Comparison of ENCODE assay signal across 1 cellular context in the genomic region with DNA sequence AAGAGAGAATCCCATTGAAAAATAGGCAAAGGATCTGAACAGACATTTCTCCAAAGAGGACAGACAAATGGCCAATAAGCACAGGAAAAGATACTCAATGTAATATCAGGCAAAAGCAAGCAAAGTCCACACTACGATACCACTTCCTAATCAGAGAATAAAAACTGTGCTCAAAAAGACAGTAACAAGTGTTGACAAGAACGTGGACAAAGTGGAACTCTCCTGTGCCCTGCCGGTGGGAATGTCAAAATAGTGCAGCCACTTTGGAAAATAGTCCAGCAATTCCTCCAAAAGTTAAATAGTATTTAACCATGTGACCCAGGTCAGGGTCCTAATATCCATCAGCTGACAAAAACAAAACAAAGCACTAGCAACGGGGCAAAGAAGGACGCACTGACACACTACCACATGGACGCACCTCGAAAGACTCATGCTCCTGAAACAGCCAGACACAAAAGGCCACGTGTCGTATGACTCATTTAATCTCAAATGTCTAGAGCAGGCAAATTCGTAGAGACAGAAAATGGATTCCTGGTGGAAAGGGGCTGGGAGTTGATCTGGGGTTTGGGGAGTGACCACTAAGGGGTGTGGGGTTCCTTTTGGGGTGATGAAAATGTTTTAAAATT.
TF ChIP-seq lines count a peak whose summit lies in the region.

No MANE protein-coding gene starts in this region.

TF ChIP-seq in K562, 482 proteins besides CTCF, POLR2A, EP300 and RAD21 (continued from another document and continues in another):
- TF ChIP-seq ZNF407 (IDR thresholded peaks at IDR 0.05; ENCODE audit: low read depth) (peak; percentile 55; the same call in 1 of the 2 replicates), GTF3C2 (IDR thresholded peaks at IDR 0.05; ENCODE audit: borderline replicate concordance, extremely low read depth, insufficient read length) (no peak), POLR2B (IDR thresholded peaks at IDR 0.05; ENCODE audit: low read depth, partially characterized antibody) (no peak), CBX5 (IDR thresholded peaks at IDR 0.05; ENCODE audit: borderline replicate concordance, low read depth) (no peak), ZNF41 (CRISPR knock-in tag; conservative IDR thresholded peaks at IDR 0.05) (no peak), TAF15 (IDR thresholded peaks at IDR 0.05; ENCODE audit: low read depth, low read length) (no peak), MCM5 (IDR thresholded peaks at IDR 0.05; ENCODE audit: low read depth) (no peak), NCOR1 (IDR thresholded peaks at IDR 0.05) (no peak), KLF13 (tag; IDR thresholded peaks at IDR 0.05; ENCODE audit: borderline replicate concordance, low read depth) (no peak), ZNF75A (CRISPR knock-in tag; IDR thresholded peaks at IDR 0.05) (no peak), KLF6 (CRISPR knock-in tag; IDR thresholded peaks at IDR 0.05; ENCODE audit: borderline replicate concordance) (no peak), MAZ (CRISPR knock-in tag; conservative IDR thresholded peaks at IDR 0.05 in 1 of 2, IDR thresholded peaks at IDR 0.05 in 1 of 2) (no peak), NFYB (IDR thresholded peaks at IDR 0.05; ENCODE audit: extremely low read depth, insufficient read length) (no peak), USF2 (CRISPR knock-in tag; IDR thresholded peaks at IDR 0.05) (peak; percentile 26; the same call in 1 of the 2 replicates), ZNF449 (CRISPR knock-in tag; IDR thresholded peaks at IDR 0.05) (no peak), DNMT1 (IDR thresholded peaks at IDR 0.05) (no peak), ZNF311 (CRISPR knock-in tag; IDR thresholded peaks at IDR 0.05) (no peak), NCOA4 (IDR thresholded peaks at IDR 0.05; ENCODE audit: partially characterized antibody) (no peak), PBX2 (CRISPR knock-in tag; IDR thresholded peaks at IDR 0.05; ENCODE audit: low read depth) (no peak), PBX2 (tag; conservative IDR thresholded peaks at IDR 0.05; ENCODE audit: low read depth) (no peak), THRAP3 (IDR thresholded peaks at IDR 0.05; ENCODE audit: borderline replicate concordance) (no peak), NCOA2 (IDR thresholded peaks at IDR 0.05; ENCODE audit: partially characterized antibody in 2 of 2) (no peak), CHD1 (IDR thresholded peaks at IDR 0.05; ENCODE audit: low read length) (no peak), PHF21A (IDR thresholded peaks at IDR 0.05; ENCODE audit: borderline replicate concordance, low read depth) (no peak)
- TF ChIP-seq, protein P1, sequence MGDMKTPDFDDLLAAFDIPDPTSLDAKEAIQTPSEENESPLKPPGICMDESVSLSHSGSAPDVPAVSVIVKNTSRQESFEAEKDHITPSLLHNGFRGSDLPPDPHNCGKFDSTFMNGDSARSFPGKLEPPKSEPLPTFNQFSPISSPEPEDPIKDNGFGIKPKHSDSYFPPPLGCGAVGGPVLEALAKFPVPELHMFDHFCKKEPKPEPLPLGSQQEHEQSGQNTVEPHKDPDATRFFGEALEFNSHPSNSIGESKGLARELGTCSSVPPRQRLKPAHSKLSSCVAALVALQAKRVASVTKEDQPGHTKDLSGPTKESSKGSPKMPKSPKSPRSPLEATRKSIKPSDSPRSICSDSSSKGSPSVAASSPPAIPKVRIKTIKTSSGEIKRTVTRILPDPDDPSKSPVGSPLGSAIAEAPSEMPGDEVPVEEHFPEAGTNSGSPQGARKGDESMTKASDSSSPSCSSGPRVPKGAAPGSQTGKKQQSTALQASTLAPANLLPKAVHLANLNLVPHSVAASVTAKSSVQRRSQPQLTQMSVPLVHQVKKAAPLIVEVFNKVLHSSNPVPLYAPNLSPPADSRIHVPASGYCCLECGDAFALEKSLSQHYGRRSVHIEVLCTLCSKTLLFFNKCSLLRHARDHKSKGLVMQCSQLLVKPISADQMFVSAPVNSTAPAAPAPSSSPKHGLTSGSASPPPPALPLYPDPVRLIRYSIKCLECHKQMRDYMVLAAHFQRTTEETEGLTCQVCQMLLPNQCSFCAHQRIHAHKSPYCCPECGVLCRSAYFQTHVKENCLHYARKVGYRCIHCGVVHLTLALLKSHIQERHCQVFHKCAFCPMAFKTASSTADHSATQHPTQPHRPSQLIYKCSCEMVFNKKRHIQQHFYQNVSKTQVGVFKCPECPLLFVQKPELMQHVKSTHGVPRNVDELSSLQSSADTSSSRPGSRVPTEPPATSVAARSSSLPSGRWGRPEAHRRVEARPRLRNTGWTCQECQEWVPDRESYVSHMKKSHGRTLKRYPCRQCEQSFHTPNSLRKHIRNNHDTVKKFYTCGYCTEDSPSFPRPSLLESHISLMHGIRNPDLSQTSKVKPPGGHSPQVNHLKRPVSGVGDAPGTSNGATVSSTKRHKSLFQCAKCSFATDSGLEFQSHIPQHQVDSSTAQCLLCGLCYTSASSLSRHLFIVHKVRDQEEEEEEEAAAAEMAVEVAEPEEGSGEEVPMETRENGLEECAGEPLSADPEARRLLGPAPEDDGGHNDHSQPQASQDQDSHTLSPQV (IDR thresholded peaks at IDR 0.05): peak; percentile 88
- TF ChIP-seq, protein P2, sequence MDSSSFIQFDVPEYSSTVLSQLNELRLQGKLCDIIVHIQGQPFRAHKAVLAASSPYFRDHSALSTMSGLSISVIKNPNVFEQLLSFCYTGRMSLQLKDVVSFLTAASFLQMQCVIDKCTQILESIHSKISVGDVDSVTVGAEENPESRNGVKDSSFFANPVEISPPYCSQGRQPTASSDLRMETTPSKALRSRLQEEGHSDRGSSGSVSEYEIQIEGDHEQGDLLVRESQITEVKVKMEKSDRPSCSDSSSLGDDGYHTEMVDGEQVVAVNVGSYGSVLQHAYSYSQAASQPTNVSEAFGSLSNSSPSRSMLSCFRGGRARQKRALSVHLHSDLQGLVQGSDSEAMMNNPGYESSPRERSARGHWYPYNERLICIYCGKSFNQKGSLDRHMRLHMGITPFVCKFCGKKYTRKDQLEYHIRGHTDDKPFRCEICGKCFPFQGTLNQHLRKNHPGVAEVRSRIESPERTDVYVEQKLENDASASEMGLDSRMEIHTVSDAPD (CRISPR knock-in tag; IDR thresholded peaks at IDR 0.05): no peak
- TF ChIP-seq, protein P3, sequence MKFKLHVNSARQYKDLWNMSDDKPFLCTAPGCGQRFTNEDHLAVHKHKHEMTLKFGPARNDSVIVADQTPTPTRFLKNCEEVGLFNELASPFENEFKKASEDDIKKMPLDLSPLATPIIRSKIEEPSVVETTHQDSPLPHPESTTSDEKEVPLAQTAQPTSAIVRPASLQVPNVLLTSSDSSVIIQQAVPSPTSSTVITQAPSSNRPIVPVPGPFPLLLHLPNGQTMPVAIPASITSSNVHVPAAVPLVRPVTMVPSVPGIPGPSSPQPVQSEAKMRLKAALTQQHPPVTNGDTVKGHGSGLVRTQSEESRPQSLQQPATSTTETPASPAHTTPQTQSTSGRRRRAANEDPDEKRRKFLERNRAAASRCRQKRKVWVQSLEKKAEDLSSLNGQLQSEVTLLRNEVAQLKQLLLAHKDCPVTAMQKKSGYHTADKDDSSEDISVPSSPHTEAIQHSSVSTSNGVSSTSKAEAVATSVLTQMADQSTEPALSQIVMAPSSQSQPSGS (CRISPR knock-in tag; IDR thresholded peaks at IDR 0.05): no peak
